9 cellular contexts compared by ENCODE assay signal in genomic region chr7:3092468-3092867, GRCh38. TPM values are rescaled to one million over a fixed set of nuclear protein-coding genes. Genes with fewer than 3 reads are reported as not detected.
A peak's percentile ranks its signal among the peaks of the same experiment; 100 is the strongest.
DNase-seq lines count a peak whose midpoint lies in the region; ATAC-seq and TF ChIP-seq lines count a peak whose summit lies in the region.
"Had no signal": no experiment of that assay in that cellular context is flagged by ENCODE, and none has a peak within 500 bp of the region (broad histone marks: within the 10 kb centered on the region; RNA-seq: fewer than 3 reads in every experiment).

No MANE protein-coding gene starts in this region.

- no peak overlapping the region for H2AFZ ChIP-seq in MM.1S (ENCODE audit: low read length)

- H3K27me3 ChIP-seq in CD4-positive, CD25-positive, alpha-beta regulatory T cell (ENCODE audit: control insufficient read depth, insufficient read depth, low read length) = no peaks in the 10 kb centered on the region
- no peaks in the 10 kb centered on the region for H3K27me3 ChIP-seq in MM.1S (replicated peaks; ENCODE audit: insufficient read depth, low read length)
- H3K27me3 ChIP-seq: ascending aorta had no signal

- peak overlapping the region; percentile 89 to 98 (median 96) for H3K27ac Mint-ChIP-seq in CD4-positive, CD25-positive, alpha-beta regulatory T cell
- H3K27ac Mint-ChIP-seq in activated T-helper 2 cell treated with anti-CD3 and anti-CD28 coated beads, Interferon-gamma antibody, Interleukin-2, Interleukin-4, amounts not matched to agents 10 μg/mL and 5 μg/mL and 100 μg/mL, durations not matched to agents 14 hours and 24 hours and 36 hours = peak overlapping the region; percentile 77
- H3K27ac Mint-ChIP-seq in osteocyte (ENCODE audit: unreplicated experiment) = no peak overlapping the region

- H3K9ac ChIP-seq in MM.1S (ENCODE audit: low read length) = no peak overlapping the region

- H3K4me1 Mint-ChIP-seq in CD4-positive, CD25-positive, alpha-beta regulatory T cell = peaks cover 30 to 69% (median 52%) of the 10 kb centered on the region in 4 donors
- peaks cover 44% of the 10 kb centered on the region for H3K4me1 Mint-ChIP-seq in activated T-helper 2 cell treated with anti-CD3 and anti-CD28 coated beads, Interferon-gamma antibody, Interleukin-2, Interleukin-4, amounts not matched to agents 10 μg/mL and 5 μg/mL and 100 μg/mL, durations not matched to agents 14 hours and 24 hours and 36 hours (ENCODE audit: low read depth)
- peaks cover 12% of the 10 kb centered on the region for H3K4me1 Mint-ChIP-seq in osteocyte (ENCODE audit: unreplicated experiment)

- peak overlapping the region; percentile 84 for H3K27ac ChIP-seq in CD4-positive, CD25-positive, alpha-beta regulatory T cell (ENCODE audit: insufficient read depth, low read length, poor library complexity, severe bottlenecking)
- H3K27ac ChIP-seq in MM.1S (ENCODE audit: low read length) (no peak overlapping the region), skin epidermis (peak overlapping the region in 11 of 21 experiments; percentile 20 to 89 (median 71))
- H3K27ac ChIP-seq: ascending aorta had no signal

- peaks cover 63% of the 10 kb centered on the region for H3K4me1 ChIP-seq in CD4-positive, CD25-positive, alpha-beta regulatory T cell (ENCODE audit: control insufficient read depth, insufficient read depth, low read length, poor library complexity, severe bottlenecking)
- H3K4me1 ChIP-seq in MM.1S (ENCODE audit: low read length) = no peaks in the 10 kb centered on the region
- H3K4me1 ChIP-seq: ascending aorta had no signal

- no peaks in the 10 kb centered on the region for H4K20me1 ChIP-seq in MM.1S (ENCODE audit: insufficient read depth, low read length)

- peaks cover 0 to 3% (median 0%) of the 10 kb centered on the region in 7 donors for H3K9me3 Mint-ChIP-seq in CD4-positive, CD25-positive, alpha-beta regulatory T cell
- H3K9me3 Mint-ChIP-seq in activated T-helper 2 cell treated with anti-CD3 and anti-CD28 coated beads, Interferon-gamma antibody, Interleukin-2, Interleukin-4, amounts not matched to agents 10 μg/mL and 5 μg/mL and 100 μg/mL, durations not matched to agents 14 hours and 24 hours and 36 hours = no peaks in the 10 kb centered on the region
- no peaks in the 10 kb centered on the region for H3K9me3 Mint-ChIP-seq in osteocyte (ENCODE audit: unreplicated experiment)

- peak overlapping the region; percentile 55 for H3K4me3 ChIP-seq in CD4-positive, CD25-positive, alpha-beta regulatory T cell (ENCODE audit: low read depth, low read length)
- no peak overlapping the region for H3K4me3 ChIP-seq in MM.1S (ENCODE audit: low read length)
- no peak overlapping the region for H3K4me3 ChIP-seq in skin epidermis
- H3K4me3 ChIP-seq: ascending aorta had no signal

- TF ChIP-seq CTCF in MM.1S (IDR thresholded peaks at IDR 0.05; ENCODE audit: low read length) (no peak), osteocyte (IDR thresholded peaks at IDR 0.05) (no peak)

- no peaks in the 10 kb centered on the region for H3K9me3 ChIP-seq in CD4-positive, CD25-positive, alpha-beta regulatory T cell (ENCODE audit: control insufficient read depth in 2 of 2, low read length in 2 of 2)
- no peaks in the 10 kb centered on the region for H3K9me3 ChIP-seq in MM.1S (replicated peaks; ENCODE audit: insufficient read depth, low read length)
- H3K9me3 ChIP-seq: ascending aorta had no signal

- H3K9me2 ChIP-seq in MM.1S (replicated peaks; ENCODE audit: insufficient read depth, low read length) = no peaks in the 10 kb centered on the region

- H3K36me3 ChIP-seq in CD4-positive, CD25-positive, alpha-beta regulatory T cell (ENCODE audit: control insufficient read depth, insufficient read depth, low read length) = no peaks in the 10 kb centered on the region
- H3K36me3 ChIP-seq in MM.1S (replicated peaks; ENCODE audit: insufficient read depth, low read length) = no peaks in the 10 kb centered on the region
- H3K36me3 ChIP-seq: ascending aorta had no signal

- peak overlapping the region; percentile 61 to 84 (median 77) for H3K4me3 Mint-ChIP-seq in CD4-positive, CD25-positive, alpha-beta regulatory T cell
- peak overlapping the region; percentile 18 for H3K4me3 Mint-ChIP-seq in activated T-helper 2 cell treated with anti-CD3 and anti-CD28 coated beads, Interferon-gamma antibody, Interleukin-2, Interleukin-4, amounts not matched to agents 10 μg/mL and 5 μg/mL and 100 μg/mL, durations not matched to agents 14 hours and 24 hours and 36 hours (ENCODE audit: low read depth)
- H3K4me3 Mint-ChIP-seq in osteocyte (ENCODE audit: unreplicated experiment) = no peak overlapping the region

- H3K79me2 ChIP-seq in MM.1S (ENCODE audit: low read length) = no peaks in the 10 kb centered on the region

- DNase-seq in CD4-positive, CD25-positive, alpha-beta regulatory T cell = peak; percentile 55 to 89 (median 78)
- DNase-seq in MM.1S (peak; percentile 45), osteocyte (ENCODE audit: extremely low spot score, unreplicated experiment) (no peak), NCI-H510A treated with DMSO at 0.1 percent for 48 hours (lab: John Stamatoyannopoulos, UW) (no peak)
- peak; percentile 71 for DNase-seq in activated T-helper 2 cell treated with anti-CD3 and anti-CD28 coated beads, Interferon-gamma antibody, Interleukin-2, Interleukin-4, amounts not matched to agents 10 μg/mL and 5 μg/mL and 100 μg/mL, durations not matched to agents 14 hours and 24 hours and 36 hours (ENCODE audit: low spot score)

- H3K36me3 Mint-ChIP-seq in CD4-positive, CD25-positive, alpha-beta regulatory T cell = no peaks in the 10 kb centered on the region
- peaks cover 4% of the 10 kb centered on the region for H3K36me3 Mint-ChIP-seq in activated T-helper 2 cell treated with anti-CD3 and anti-CD28 coated beads, Interferon-gamma antibody, Interleukin-2, Interleukin-4, amounts not matched to agents 10 μg/mL and 5 μg/mL and 100 μg/mL, durations not matched to agents 14 hours and 24 hours and 36 hours (ENCODE audit: low read depth)
- H3K36me3 Mint-ChIP-seq in osteocyte (ENCODE audit: unreplicated experiment) = no peaks in the 10 kb centered on the region

- no peak overlapping the region for H3K4me2 ChIP-seq in MM.1S (ENCODE audit: low read depth, low read length)

- intact Hi-C loops in activated T-helper 2 cell treated with anti-CD3 and anti-CD28 coated beads, Interferon-gamma antibody, Interleukin-2, Interleukin-4, amounts not matched to agents 10 μg/mL and 5 μg/mL and 100 μg/mL, durations not matched to agents 14 hours and 24 hours and 36 hours (cut with micrococcal nuclease) = loop anchor here (1.0 kb wide), 3 partner anchors 14 to 29 kb away; no protein-coding TSS in a partner anchor

- H3F3A ChIP-seq in MM.1S (ENCODE audit: insufficient read depth, low read length) = no peaks in the 10 kb centered on the region

- peak; percentile 77 to 80 for ATAC-seq in CD4-positive, CD25-positive, alpha-beta regulatory T cell (ENCODE audit: low read depth in 2 of 2)
- ATAC-seq in GM21423 (IDR thresholded peaks at IDR 0.05; ENCODE audit: unreplicated experiment) (peak; percentile 91), HG03045 (IDR thresholded peaks at IDR 0.05; ENCODE audit: unreplicated experiment) (no peak)

- no peaks in the 10 kb centered on the region for H3K27me3 Mint-ChIP-seq in CD4-positive, CD25-positive, alpha-beta regulatory T cell
- no peaks in the 10 kb centered on the region for H3K27me3 Mint-ChIP-seq in activated T-helper 2 cell treated with anti-CD3 and anti-CD28 coated beads, Interferon-gamma antibody, Interleukin-2, Interleukin-4, amounts not matched to agents 10 μg/mL and 5 μg/mL and 100 μg/mL, durations not matched to agents 14 hours and 24 hours and 36 hours (ENCODE audit: low read depth)
- H3K27me3 Mint-ChIP-seq in osteocyte (ENCODE audit: unreplicated experiment) = peaks cover 16% of the 10 kb centered on the region

RNA-seq across cellular contexts. Expression of gene CARD11, which starts 48.8 kb away (rescaled TPM):
- total RNA-seq in CD4-positive, CD25-positive, alpha-beta regulatory T cell = 118 TPM
- 10 to 100 TPM in 2 of 4 donors, 1 to 10 TPM in 2; 7.1 to 11.6 (median 10.0) TPM for polyA plus RNA-seq in CD4-positive, CD25-positive, alpha-beta regulatory T cell
- 72.8 and 74.1 TPM in 2 replicates for total RNA-seq in activated T-helper 2 cell treated with anti-CD3 and anti-CD28 coated beads, Interferon-gamma antibody, Interleukin-2, Interleukin-4, amounts not matched to agents 10 μg/mL and 5 μg/mL and 100 μg/mL, durations not matched to agents 14 hours and 24 hours and 36 hours
- 0.24 TPM in 1 of 2 replicates, not detected in the other for total RNA-seq in osteocyte

Comparison
In these comparisons a context has a peak if more than half of its experiments do, and no peak if none do; other contexts are left out.
1. DNase-seq: peak in CD4-positive, CD25-positive, alpha-beta regulatory T cell (3 of 3), MM.1S (single experiment) and activated T-helper 2 cell treated with anti-CD3 and anti-CD28 coated beads, Interferon-gamma antibody, Interleukin-2, Interleukin-4, amounts not matched to agents 10 μg/mL and 5 μg/mL and 100 μg/mL, durations not matched to agents 14 hours and 24 hours and 36 hours (single experiment); none in osteocyte (single experiment) and NCI-H510A treated with DMSO at 0.1 percent for 48 hours (single experiment).
2. RNA of gene CARD11, which starts 48.8 kb away (total RNA-seq): 118 TPM in CD4-positive, CD25-positive, alpha-beta regulatory T cell (single experiment) and 72.8 to 74.1 TPM in activated T-helper 2 cell treated with anti-CD3 and anti-CD28 coated beads, Interferon-gamma antibody, Interleukin-2, Interleukin-4, amounts not matched to agents 10 μg/mL and 5 μg/mL and 100 μg/mL, durations not matched to agents 14 hours and 24 hours and 36 hours; 0.24 TPM in osteocyte; every median in the first group is over 10 times any median in the second.